8 cellular contexts compared by ENCODE assay signal in genomic region chr21:46229133-46229922, GRCh38. TPM values are rescaled to one million over a fixed set of nuclear protein-coding genes. Genes with fewer than 3 reads are reported as not detected.
DNase-seq lines count a peak whose midpoint lies in the region; ATAC-seq and TF ChIP-seq lines count a peak whose summit lies in the region.

No MANE protein-coding gene starts in this region.

- peaks cover 58% of the 10 kb centered on the region for H3K36me3 Mint-ChIP-seq in neural progenitor cell

- 7% methylated on average over 69 of the region's 72 CpGs for WGBS in HUES64

- peaks cover 14% of the 10 kb centered on the region for H3K27me3 Mint-ChIP-seq in neural progenitor cell (ENCODE audit: insufficient read depth, low read depth)

- peaks cover 23% of the 10 kb centered on the region for H3F3A ChIP-seq in neural progenitor cell (ENCODE audit: low read depth)

- no peaks in the 10 kb centered on the region for H4K20me1 ChIP-seq in neural progenitor cell (ENCODE audit: low read depth)

- TF ChIP-seq CTCF in neural progenitor cell (IDR thresholded peaks at IDR 0.05), result peak; percentile 53

- peak overlapping the region; percentile 98 for H3K27ac Mint-ChIP-seq in neural progenitor cell

- peaks cover 39% of the 10 kb centered on the region for H3K79me2 ChIP-seq in neural progenitor cell (ENCODE audit: low read depth)

- H3K9me3 ChIP-seq in HUES64 (ENCODE audit: insufficient read depth, low read depth, low read length) (peaks cover 27% of the 10 kb centered on the region), neural progenitor cell (ENCODE audit: low read depth) (peaks cover 3% of the 10 kb centered on the region)

- peak overlapping the region; percentile 66 for H3K27ac ChIP-seq in HUES64 (ENCODE audit: low read depth, low read length)
- peak overlapping the region; percentile 64 for H3K27ac ChIP-seq in neural progenitor cell

- DNase-seq in EL (peak; percentile 37), T follicular helper cell (ENCODE audit: low read depth) (peak; percentile 17), neural progenitor cell (ENCODE audit: low spot score) (no peak), NK-92 (lab: John Stamatoyannopoulos, UW; ENCODE audit: unreplicated experiment) (no peak)
- DNase-seq in stimulated activated CD4-positive, alpha-beta T cell treated with anti-CD3 and anti-CD28 coated beads, Interleukin-12 subunit alpha, Interleukin-12 subunit beta, amount 100 ng/mL, for 4 hours, result no peak

- peak; percentile 8 for ATAC-seq in GM19463 (IDR thresholded peaks at IDR 0.05; ENCODE audit: unreplicated experiment)
- ATAC-seq in esophagus mucosa, result peak; percentile 51

- H3K4me2 ChIP-seq in neural progenitor cell, result peak overlapping the region; percentile 90

- H3K4me3 ChIP-seq in HUES64 (ENCODE audit: low read length) (peak overlapping the region; percentile 72), neural progenitor cell (peak overlapping the region; percentile 62)

- H3K36me3 ChIP-seq in HUES64 (ENCODE audit: insufficient read depth, low read length), result peaks cover 54% of the 10 kb centered on the region
- peaks cover 19% of the 10 kb centered on the region for H3K36me3 ChIP-seq in neural progenitor cell

- peaks cover 34% of the 10 kb centered on the region for H3K4me1 Mint-ChIP-seq in neural progenitor cell

- H3K27me3 ChIP-seq in HUES64 (ENCODE audit: insufficient read depth, low read length), result no peaks in the 10 kb centered on the region
- H3K27me3 ChIP-seq in neural progenitor cell, result no peaks in the 10 kb centered on the region

- H2AFZ ChIP-seq in neural progenitor cell (replicated peaks), result peak overlapping the region; percentile 88

- H3K9ac ChIP-seq in HUES64 (ENCODE audit: low read depth, low read length) (peak overlapping the region; percentile 82), neural progenitor cell (no peak overlapping the region)

- H3K9me3 Mint-ChIP-seq in neural progenitor cell, result peaks cover 50% of the 10 kb centered on the region

- H3K4me1 ChIP-seq in HUES64 (ENCODE audit: insufficient read depth, low read length) (peaks cover 9% of the 10 kb centered on the region; the same call in 1 of the 2 replicates), neural progenitor cell (peaks cover 15% of the 10 kb centered on the region)

- peak overlapping the region; percentile 92 for H3K4me3 Mint-ChIP-seq in neural progenitor cell

RNA-seq across cellular contexts. Expression of gene LSS, which starts 0.8 kb away (rescaled TPM):
- polyA plus RNA-seq in HUES64 (2013, experiment 1 of 2), result 76.3 TPM
- 76.4 TPM for polyA plus RNA-seq in HUES64 (2013, experiment 2 of 2)
- 92.6 TPM for total RNA-seq in esophagus mucosa
- 26.7 and 90.5 TPM in 2 replicates for total RNA-seq in neural progenitor cell (ENCODE audit: low replicate concordance)

RNA-seq across cellular contexts. Expression of gene SPATC1L, which starts 45.1 kb away (rescaled TPM):
- polyA plus RNA-seq in HUES64 (2013, experiment 1 of 2), result 37.0 TPM
- 48.2 TPM for polyA plus RNA-seq in HUES64 (2013, experiment 2 of 2)
- total RNA-seq in esophagus mucosa (7.2 TPM), neural progenitor cell (ENCODE audit: low replicate concordance) (5.1 and 20.2 TPM in 2 replicates)

RNA-seq across cellular contexts. Expression of gene MCM3AP, which starts 56.1 kb away (rescaled TPM):
- 73.6 TPM for polyA plus RNA-seq in HUES64 (2013, experiment 1 of 2)
- 62.8 TPM for polyA plus RNA-seq in HUES64 (2013, experiment 2 of 2)
- total RNA-seq in esophagus mucosa, result 53.6 TPM
- total RNA-seq in neural progenitor cell (ENCODE audit: low replicate concordance), result 72.4 and 101 TPM in 2 replicates

RNA-seq across cellular contexts. Expression of gene YBEY, which starts 56.8 kb away (rescaled TPM):
- 32.6 TPM for polyA plus RNA-seq in HUES64 (2013, experiment 1 of 2)
- polyA plus RNA-seq in HUES64 (2013, experiment 2 of 2), result 33.0 TPM
- 11.9 TPM for total RNA-seq in esophagus mucosa
- total RNA-seq in neural progenitor cell (ENCODE audit: low replicate concordance), result 42.2 and 47.3 TPM in 2 replicates

Comparison
In these comparisons a context has a peak if more than half of its experiments do, and no peak if none do; other contexts are left out.
1. DNase-seq: peak in EL (single experiment) and T follicular helper cell (single experiment); none in neural progenitor cell (single experiment), NK-92 (single experiment) and stimulated activated CD4-positive, alpha-beta T cell treated with anti-CD3 and anti-CD28 coated beads, Interleukin-12 subunit alpha, Interleukin-12 subunit beta, amount 100 ng/mL, for 4 hours (single experiment).